Comparison of ENCODE assay signal across 35 cellular contexts in the genomic region with DNA sequence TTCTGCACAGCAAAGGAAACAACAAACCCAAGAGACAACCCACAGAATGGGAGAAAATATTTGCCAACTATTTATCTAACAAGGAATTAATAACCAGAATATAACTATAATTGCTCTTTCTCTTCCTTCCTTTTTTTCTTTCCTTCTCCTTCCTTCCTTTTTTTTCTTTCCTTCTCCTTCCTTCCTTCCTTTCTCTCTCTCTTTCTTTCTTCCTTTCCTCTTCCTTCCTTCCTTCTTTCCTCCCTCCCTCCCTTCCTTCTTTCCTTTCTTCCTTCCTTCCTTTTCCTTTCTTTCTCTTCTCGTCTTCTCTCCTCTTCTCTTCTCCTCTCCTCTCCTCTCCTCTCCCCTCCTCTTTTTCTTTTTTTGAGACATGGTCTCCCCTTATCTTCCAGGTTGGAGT.
DNase-seq lines count a peak whose midpoint lies in the region; ATAC-seq, FAIRE-seq and TF ChIP-seq lines count a peak whose summit lies in the region.
"Had no signal": no experiment of that assay in that cellular context is flagged by ENCODE, and none has a peak within 500 bp of the region (broad histone marks: within the 10 kb centered on the region; RNA-seq: fewer than 3 reads in every experiment).

No MANE protein-coding gene starts in this region.

- no peak overlapping the region for H3K4me3 Mint-ChIP-seq in nephron progenitor cell
- no peak overlapping the region for H3K4me3 Mint-ChIP-seq in natural killer cell treated with Interleukin-12 subunit alpha and Interleukin-12 subunit beta and Interleukin-15 and Interleukin-18, amount 100 ng/mL, for 72 hours
- H3K4me3 Mint-ChIP-seq: B cell; CD4-positive, alpha-beta memory T cell; CD4-positive, alpha-beta T cell; CD4-positive, CD25-positive, alpha-beta regulatory T cell; CD8-positive, alpha-beta memory T cell; CD8-positive, alpha-beta T cell had no signal

- no peak overlapping the region for H3K4me3 ChIP-seq in HEK293 (ENCODE audit: low read depth, low read length)
- H3K4me3 ChIP-seq in K562 = no peak overlapping the region
- H3K4me3 ChIP-seq: A549; BLaER1; BLaER1 treated with 17β-estradiol and CSF1 and Interleukin-3, amounts not matched to agents 10 nM and 100 nM had no signal

- H3K27ac Mint-ChIP-seq in nephron progenitor cell = peak overlapping the region; percentile 36
- H3K27ac Mint-ChIP-seq in natural killer cell treated with Interleukin-12 subunit alpha and Interleukin-12 subunit beta and Interleukin-15 and Interleukin-18, amount 100 ng/mL, for 72 hours = no peak overlapping the region
- H3K27ac Mint-ChIP-seq: B cell; CD14-positive monocyte; CD4-positive, alpha-beta memory T cell; CD4-positive, alpha-beta T cell; CD4-positive, CD25-positive, alpha-beta regulatory T cell; CD8-positive, alpha-beta memory T cell; CD8-positive, alpha-beta T cell had no signal

- H4K20me1 ChIP-seq in K562 (replicated peaks; ENCODE audit: control insufficient read depth, insufficient read depth, low read length) = no peaks in the 10 kb centered on the region
- H4K20me1 ChIP-seq: BLaER1; BLaER1 treated with 17β-estradiol and CSF1 and Interleukin-3, amounts not matched to agents 10 nM and 100 nM had no signal

- H3K27ac ChIP-seq in HEK293 (ENCODE audit: extremely low read depth, low read depth, low read length) (no peak overlapping the region), K562 (ENCODE audit: extremely low read depth, low read depth, low read length) (no peak overlapping the region)
- H3K27ac ChIP-seq: 22Rv1; A549; BLaER1; BLaER1 treated with 17β-estradiol and CSF1 and Interleukin-3, amounts not matched to agents 10 nM and 100 nM; C4-2B had no signal

- TF ChIP-seq POLR2A in K562 (conservative IDR thresholded peaks at IDR 0.05) = no peak

- H3K36me3 Mint-ChIP-seq in nephron progenitor cell (ENCODE audit: low read depth) = no peaks in the 10 kb centered on the region
- H3K36me3 Mint-ChIP-seq in natural killer cell treated with Interleukin-12 subunit alpha and Interleukin-12 subunit beta and Interleukin-15 and Interleukin-18, amount 100 ng/mL, for 72 hours = peaks cover 10% of the 10 kb centered on the region
- H3K36me3 Mint-ChIP-seq: CD14-positive monocyte; CD4-positive, alpha-beta memory T cell; CD4-positive, CD25-positive, alpha-beta regulatory T cell; CD8-positive, alpha-beta T cell had no signal

- no peak overlapping the region for H3K9ac ChIP-seq in K562 (ENCODE audit: insufficient read depth in 1 of 2, low read depth in 2 of 2, low read length in 2 of 2)
- H3K9ac ChIP-seq: BLaER1; BLaER1 treated with 17β-estradiol and CSF1 and Interleukin-3, amounts not matched to agents 10 nM and 100 nM had no signal

- WGBS in K562 (ENCODE audit: insufficient coverage, low coverage, missing lambda C conversion rate) = no CpG with 5 or more reads among the region's 1 CpG

- no peaks in the 10 kb centered on the region for H3K4me1 Mint-ChIP-seq in nephron progenitor cell
- no peaks in the 10 kb centered on the region for H3K4me1 Mint-ChIP-seq in natural killer cell treated with Interleukin-12 subunit alpha and Interleukin-12 subunit beta and Interleukin-15 and Interleukin-18, amount 100 ng/mL, for 72 hours (ENCODE audit: low read depth in 2 of 2)
- H3K4me1 Mint-ChIP-seq: B cell; CD14-positive monocyte; CD4-positive, alpha-beta memory T cell; CD4-positive, CD25-positive, alpha-beta regulatory T cell; CD8-positive, alpha-beta memory T cell had no signal

- in situ Hi-C loops in K562 (cut with MboI) = no loop called here

- peaks cover 49% of the 10 kb centered on the region for H3K9me3 Mint-ChIP-seq in nephron progenitor cell
- peaks cover 17% of the 10 kb centered on the region for H3K9me3 Mint-ChIP-seq in natural killer cell treated with Interleukin-12 subunit alpha and Interleukin-12 subunit beta and Interleukin-15 and Interleukin-18, amount 100 ng/mL, for 72 hours

- no peak for TF ChIP-seq EP300 in K562 (IDR thresholded peaks at IDR 0.05; ENCODE audit: low read length)

- no peaks in the 10 kb centered on the region for H3K9me1 ChIP-seq in K562 (ENCODE audit: control insufficient read depth, insufficient read depth, low read length)

- peaks cover 8% of the 10 kb centered on the region for H3K27me3 Mint-ChIP-seq in nephron progenitor cell (ENCODE audit: low read depth, poor library complexity)
- H3K27me3 Mint-ChIP-seq in natural killer cell treated with Interleukin-12 subunit alpha and Interleukin-12 subunit beta and Interleukin-15 and Interleukin-18, amount 100 ng/mL, for 72 hours = no peaks in the 10 kb centered on the region
- H3K27me3 Mint-ChIP-seq: B cell; CD4-positive, alpha-beta memory T cell; CD4-positive, alpha-beta T cell; CD4-positive, CD25-positive, alpha-beta regulatory T cell; CD8-positive, alpha-beta memory T cell had no signal

- POLR2A ChIA-PET in HEK293 (lab: Yijun Ruan, JAX) (no interaction called here), K562 (lab: Yijun Ruan, JAX) (no interaction called here)

- BruUV-seq in K562 (replicated peaks; lab: Mats Ljungman, UMichigan) = no TSS peak

- intact Hi-C loops in K562 (cut with micrococcal nuclease) = no loop called here

- CTCF ChIA-PET in HEK293 (lab: Yijun Ruan, JAX) = no interaction called here
- CTCF ChIA-PET in K562 (lab: Yijun Ruan, JAX; ENCODE audit: low intra/inter-chr PET ratio) = no interaction called here

- no peaks in the 10 kb centered on the region for H3K4me1 ChIP-seq in HEK293 (ENCODE audit: control insufficient read depth, insufficient read depth, low read length)
- H3K4me1 ChIP-seq in K562 (replicated peaks in 1 of 2; ENCODE audit: control insufficient read depth in 2 of 2, insufficient read depth in 2 of 2, low read length in 2 of 2) = no peaks in the 10 kb centered on the region
- H3K4me1 ChIP-seq: A549; BE2C; BLaER1; BLaER1 treated with 17β-estradiol and CSF1 and Interleukin-3, amounts not matched to agents 10 nM and 100 nM; Caco-2 had no signal

- TF ChIP-seq CTCF in HEK293 (tag by site-specific recombination; IDR thresholded peaks at IDR 0.05) (no peak), K562 (IDR thresholded peaks at IDR 0.05 in 2 of 3, conservative IDR thresholded peaks at IDR 0.05 in 1 of 3; ENCODE audit: insufficient read depth in 2 of 3, low read depth in 1 of 3, low read length in 3 of 3) (no peak), nephron progenitor cell (IDR thresholded peaks at IDR 0.05) (no peak)

- no peaks in the 10 kb centered on the region for H3K27me3 ChIP-seq in K562 (ENCODE audit: control insufficient read depth in 2 of 2, insufficient read depth in 2 of 2, low read length in 2 of 2)
- H3K27me3 ChIP-seq: BE2C; BLaER1; BLaER1 treated with 17β-estradiol and CSF1 and Interleukin-3, amounts not matched to agents 10 nM and 100 nM had no signal

- H2AFZ ChIP-seq in K562 (ENCODE audit: low read depth, low read length) = no peak overlapping the region

- ATAC-seq in K562 = no peak
- no peak for ATAC-seq in natural killer cell treated with Interleukin-12 subunit alpha and Interleukin-12 subunit beta and Interleukin-15 and Interleukin-18, amount 100 ng/mL, for 72 hours
- ATAC-seq: A549; CD8-positive, alpha-beta T cell had no signal

- H3K4me2 ChIP-seq in K562 (ENCODE audit: insufficient read depth, low read length) = no peak overlapping the region
- H3K4me2 ChIP-seq: A549; BLaER1; BLaER1 treated with 17β-estradiol and CSF1 and Interleukin-3, amounts not matched to agents 10 nM and 100 nM had no signal

- DNase-seq in K562 (ENCODE audit: extremely low read depth in 1 of 4, low spot score in 3 of 4) (no peak), nephron progenitor cell (no peak), kidney glomerular epithelial cell (lab: John Stamatoyannopoulos, UW) (no peak)
- no peak for DNase-seq in natural killer cell treated with Interleukin-12 subunit alpha and Interleukin-12 subunit beta and Interleukin-15 and Interleukin-18, amount 100 ng/mL, for 72 hours (ENCODE audit: low spot score)
- DNase-seq in activated CD4-positive, CD25-positive, alpha-beta regulatory T cell (lab: John Stamatoyannopoulos, UW) = no peak
- DNase-seq: 8988T; ACHN; AML-193; BE2C; C1 segment of cervical spinal cord; Caco-2; Calu3; CD4-positive, alpha-beta memory T cell; CD4-positive, alpha-beta T cell; CD4-positive, CD25-positive, alpha-beta regulatory T cell; CD8-positive, alpha-beta memory T cell; CD8-positive, alpha-beta T cell; COR-L47; DMS 273 treated with DMSO at 0.1 percent for 48 hours; DMS153; DMS53; DMS79; DMS79 treated with DMSO at 0.1 percent for 48 hours; DND-41; EL had no signal

- FAIRE-seq in K562 (lab: Jason Lieb, UNC) = no peak
- FAIRE-seq: A204.1, A549, D721Med had no signal

- H3K36me3 ChIP-seq in HEK293 (ENCODE audit: control insufficient read depth in 2 of 2, insufficient read depth in 1 of 2, low read length in 2 of 2) (no peaks in the 10 kb centered on the region), K562 (ENCODE audit: control insufficient read depth, insufficient read depth, low read length) (no peaks in the 10 kb centered on the region)
- H3K36me3 ChIP-seq: BE2C; BLaER1; BLaER1 treated with 17β-estradiol and CSF1 and Interleukin-3, amounts not matched to agents 10 nM and 100 nM had no signal

- no peaks in the 10 kb centered on the region for H3K79me2 ChIP-seq in K562 (ENCODE audit: control insufficient read depth, insufficient read depth, low read length)

- H3K9me3 ChIP-seq in HEK293 (ENCODE audit: control insufficient read depth, insufficient read depth, low read depth, low read length) = peaks cover 3% of the 10 kb centered on the region; the same call in 1 of the 2 replicates
- no peaks in the 10 kb centered on the region for H3K9me3 ChIP-seq in K562 (replicated peaks; ENCODE audit: control insufficient read depth, insufficient read depth, low read depth, low read length)
- H3K9me3 ChIP-seq: BE2C, BLaER1, Caco-2 had no signal

- TF ChIP-seq RAD21 in K562 (CRISPR knock-in tag; conservative IDR thresholded peaks at IDR 0.05 in 1 of 2, IDR thresholded peaks at IDR 0.05 in 1 of 2) = no peak

TF ChIP-seq in HEK293, 187 proteins besides CTCF, POLR2A, EP300 and RAD21:
- TF ChIP-seq ZNF366 (tag by site-specific recombination; conservative IDR thresholded peaks at IDR 0.05) = peak; percentile 67
- TF ChIP-seq ZBTB8A (tag by site-specific recombination; IDR thresholded peaks at IDR 0.05) = no peak

TF ChIP-seq in K562, 482 proteins besides CTCF, POLR2A, EP300 and RAD21:
- TF ChIP-seq, protein P1, sequence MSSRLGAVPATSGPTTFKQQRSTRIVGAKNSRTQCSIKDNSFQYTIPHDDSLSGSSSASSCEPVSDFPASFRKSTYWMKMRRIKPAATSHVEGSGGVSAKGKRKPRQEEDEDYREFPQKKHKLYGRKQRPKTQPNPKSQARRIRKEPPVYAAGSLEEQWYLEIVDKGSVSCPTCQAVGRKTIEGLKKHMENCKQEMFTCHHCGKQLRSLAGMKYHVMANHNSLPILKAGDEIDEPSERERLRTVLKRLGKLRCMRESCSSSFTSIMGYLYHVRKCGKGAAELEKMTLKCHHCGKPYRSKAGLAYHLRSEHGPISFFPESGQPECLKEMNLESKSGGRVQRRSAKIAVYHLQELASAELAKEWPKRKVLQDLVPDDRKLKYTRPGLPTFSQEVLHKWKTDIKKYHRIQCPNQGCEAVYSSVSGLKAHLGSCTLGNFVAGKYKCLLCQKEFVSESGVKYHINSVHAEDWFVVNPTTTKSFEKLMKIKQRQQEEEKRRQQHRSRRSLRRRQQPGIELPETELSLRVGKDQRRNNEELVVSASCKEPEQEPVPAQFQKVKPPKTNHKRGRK (tag; IDR thresholded peaks at IDR 0.05) = peak; percentile 51
- TF ChIP-seq FOXA1 (IDR thresholded peaks at IDR 0.05; ENCODE audit: borderline replicate concordance) = no peak
